In genomic region chr20:16035576-16035975, GRCh38 we compare ENCODE assay signal across 28 cellular contexts.
"Had no signal": no experiment of that assay in that cellular context is flagged by ENCODE, and none has a peak within 500 bp of the region (broad histone marks: within the 10 kb centered on the region; RNA-seq: fewer than 3 reads in every experiment).

No MANE protein-coding gene starts in this region.

- H3K4me3 Mint-ChIP-seq: naive thymus-derived CD8-positive, alpha-beta T cell; natural killer cell treated with Interleukin-12 subunit alpha and Interleukin-12 subunit beta and Interleukin-15 and Interleukin-18, amount 100 ng/mL, for 72 hours; nephron progenitor cell; neural crest cell; stimulated activated effector memory CD8-positive, alpha-beta T cell treated with anti-CD3 and anti-CD28 coated beads, Interleukin-12 subunit alpha, Interleukin-12 subunit beta, amount 100 ng/mL, for 72 hours; stimulated activated naive CD8-positive, alpha-beta T cell treated with anti-CD3 and anti-CD28 coated beads, Interleukin-15, Interleukin-2, amounts not matched to agents 100 ng/mL and 50 ng/mL, for 24 hours had no signal

- FAIRE-seq: small intestine, urothelium cell line had no signal

- H3K27me3 ChIP-seq: neutrophil, pancreas, stomach, thyroid gland, tibial nerve, upper lobe of left lung, vagina had no signal

- H3K27me3 Mint-ChIP-seq: naive B cell; naive thymus-derived CD8-positive, alpha-beta T cell; stimulated activated naive CD8-positive, alpha-beta T cell treated with anti-CD3 and anti-CD28 coated beads, Interleukin-15, Interleukin-2, amounts not matched to agents 100 ng/mL and 50 ng/mL, for 24 hours had no signal

- H3K4me3 ChIP-seq: pancreas, prostate gland, stomach, thoracic aorta, thyroid gland, tibial nerve, upper lobe of left lung, vagina had no signal

- H3K36me3 Mint-ChIP-seq: naive thymus-derived CD8-positive, alpha-beta T cell; natural killer cell treated with Interleukin-12 subunit alpha and Interleukin-12 subunit beta and Interleukin-15 and Interleukin-18, amount 100 ng/mL, for 72 hours; stimulated activated effector memory CD8-positive, alpha-beta T cell treated with anti-CD3 and anti-CD28 coated beads, Interleukin-12 subunit alpha, Interleukin-12 subunit beta, amount 100 ng/mL, for 72 hours had no signal

- ATAC-seq: naive thymus-derived CD8-positive, alpha-beta T cell; natural killer cell treated with Interleukin-12 subunit alpha and Interleukin-12 subunit beta and Interleukin-15 and Interleukin-18, amount 100 ng/mL, for 72 hours; pancreas; right cardiac atrium; sciatic nerve; stimulated activated effector memory CD8-positive, alpha-beta T cell treated with anti-CD3 and anti-CD28 coated beads, Interleukin-12 subunit alpha, Interleukin-12 subunit beta, amount 100 ng/mL, for 72 hours had no signal

- H3K9me3 Mint-ChIP-seq: natural killer cell treated with Interleukin-12 subunit alpha and Interleukin-12 subunit beta and Interleukin-15 and Interleukin-18, amount 100 ng/mL, for 72 hours; nephron progenitor cell; neural crest cell; stimulated activated naive CD8-positive, alpha-beta T cell treated with anti-CD3 and anti-CD28 coated beads, Interleukin-15, Interleukin-2, amounts not matched to agents 100 ng/mL and 50 ng/mL, for 24 hours had no signal

- H3K36me3 ChIP-seq: neutrophil, pancreas, prostate gland, stomach, thoracic aorta, thyroid gland, tibial nerve, upper lobe of left lung, vagina had no signal

- H3K27ac Mint-ChIP-seq: naive thymus-derived CD8-positive, alpha-beta T cell; natural killer cell treated with Interleukin-12 subunit alpha and Interleukin-12 subunit beta and Interleukin-15 and Interleukin-18, amount 100 ng/mL, for 72 hours; nephron progenitor cell; stimulated activated effector memory CD8-positive, alpha-beta T cell treated with anti-CD3 and anti-CD28 coated beads, Interleukin-12 subunit alpha, Interleukin-12 subunit beta, amount 100 ng/mL, for 72 hours; stimulated activated naive CD8-positive, alpha-beta T cell treated with anti-CD3 and anti-CD28 coated beads, Interleukin-15, Interleukin-2, amounts not matched to agents 100 ng/mL and 50 ng/mL, for 24 hours had no signal

- DNase-seq: naive B cell; naive thymus-derived CD8-positive, alpha-beta T cell; nephron progenitor cell; nucleus accumbens; pancreas; retina; right cardiac atrium; small intestine; stimulated activated CD4-positive, alpha-beta T cell treated with anti-CD3 and anti-CD28 coated beads, Interleukin-15, amount 100 ng/mL, for 24 hours; stimulated activated CD4-positive, alpha-beta T cell treated with anti-CD3 and anti-CD28 coated beads, Interleukin-2, amount 100 ng/mL, for 24 hours; stimulated activated CD4-positive, alpha-beta T cell treated with anti-CD3 and anti-CD28 coated beads, Interleukin-2, amount 100 ng/mL, for 48 hours; stimulated activated CD4-positive, alpha-beta T cell treated with anti-CD3 and anti-CD28 coated beads, Interleukin-4, amount 100 ng/mL, for 24 hours; stimulated activated naive CD4-positive, alpha-beta T cell; stomach; thyroid gland; trophoblast cell; upper lobe of left lung had no signal

- H3K4me1 Mint-ChIP-seq: stimulated activated effector memory CD8-positive, alpha-beta T cell treated with anti-CD3 and anti-CD28 coated beads, Interleukin-12 subunit alpha, Interleukin-12 subunit beta, amount 100 ng/mL, for 72 hours had no signal

- H3K27ac ChIP-seq: neutrophil, pancreas, prostate gland, stomach, thoracic aorta, thyroid gland, tibial nerve, upper lobe of left lung, vagina had no signal

- H3K9me3 ChIP-seq: neutrophil, pancreas, prostate gland, stomach, thoracic aorta, thyroid gland, tibial nerve, upper lobe of left lung, vagina had no signal

- H3K4me1 ChIP-seq: pancreas, prostate gland, stomach, thyroid gland, upper lobe of left lung, vagina had no signal
